ENCODE assay signal across 8 cellular contexts in genomic region chr6:16206595-16207037, GRCh38. TPM values are rescaled to one million over a fixed set of nuclear protein-coding genes. Genes with fewer than 3 reads are reported as not detected.
DNase-seq lines count a peak whose midpoint lies in the region; ATAC-seq and TF ChIP-seq lines count a peak whose summit lies in the region.

No MANE protein-coding gene starts in this region.

- DNase-seq in AG04450 (ENCODE audit: low read depth, low spot score) (peak; percentile 55), GM12865 (ENCODE audit: low read depth) (peak; percentile 69), NCI-H1048 (lab: John Stamatoyannopoulos, UW) (peak; percentile 38), SW480 (ENCODE audit: low spot score) (peak; percentile 56), kidney glomerular epithelial cell (lab: John Stamatoyannopoulos, UW) (peak; percentile 81)
- peak; percentile 47 for DNase-seq in central memory CD4-positive, alpha-beta T cell
- DNase-seq in stimulated activated CD4-positive, alpha-beta T cell treated with anti-CD3 and anti-CD28 coated beads, Interleukin-2, amount 100 ng/mL, for 4 hours (ENCODE audit: low read depth) = peak; percentile 5

- H3K4me3 ChIP-seq in AG04450 (ENCODE audit: low read depth, low read length) = no peak overlapping the region
- H3K4me3 ChIP-seq in GM12865 (ENCODE audit: low read depth, low read length) = no peak overlapping the region

- no peak overlapping the region for H3K27ac ChIP-seq in AG04450 (ENCODE audit: low read depth, low read length)

- no peak for ATAC-seq in HG03571 (IDR thresholded peaks at IDR 0.05; ENCODE audit: unreplicated experiment)

- TF ChIP-seq CTCF in AG04450 (IDR thresholded peaks at IDR 0.05; ENCODE audit: low read depth, low read length) (peak; percentile 96), GM12865 (IDR thresholded peaks at IDR 0.05; ENCODE audit: insufficient read depth, low read depth, low read length, missing control alignments) (peak; percentile 88)

- no peaks in the 10 kb centered on the region for H3K9me3 ChIP-seq in AG04450 (ENCODE audit: control insufficient read depth, insufficient read depth, low read length)

- CTCF ChIA-PET in AG04450 (lab: Charles Lee) = interaction anchor here (0.7 to 12.1 kb wide), 15 partner anchors 9 to 546 kb away, joined by 3 to 143 read pairs (median 4); no protein-coding TSS in a partner anchor

- no peaks in the 10 kb centered on the region for H3K27me3 ChIP-seq in AG04450 (ENCODE audit: control insufficient read depth, insufficient read depth, low read length)

- POLR2A ChIA-PET in AG04450 (lab: Yijun Ruan, JAX) = no interaction called here

RNA-seq across cellular contexts. Expression of gene GMPR, which starts 31.8 kb away (rescaled TPM):
- polyA plus RNA-seq in AG04450 (2011; rRNA removed) = 8.2 and 8.6 TPM in 2 replicates
- polyA minus RNA-seq in AG04450 (2011; rRNA and poly(A)+ RNA removed) = 9.1 and 9.3 TPM in 2 replicates

Comparison
In these comparisons a context has a peak if more than half of its experiments do, and no peak if none do; other contexts are left out.
1. DNase-seq: peak in every context shown above with its lines; median percentile 81 in kidney glomerular epithelial cell; 69 in GM12865; 56 in SW480; 55 in AG04450; 47 in central memory CD4-positive, alpha-beta T cell; 38 in NCI-H1048; 5 in stimulated activated CD4-positive, alpha-beta T cell treated with anti-CD3 and anti-CD28 coated beads, Interleukin-2, amount 100 ng/mL, for 4 hours.